ENCODE assay signal across 34 cellular contexts in the genomic region with DNA sequence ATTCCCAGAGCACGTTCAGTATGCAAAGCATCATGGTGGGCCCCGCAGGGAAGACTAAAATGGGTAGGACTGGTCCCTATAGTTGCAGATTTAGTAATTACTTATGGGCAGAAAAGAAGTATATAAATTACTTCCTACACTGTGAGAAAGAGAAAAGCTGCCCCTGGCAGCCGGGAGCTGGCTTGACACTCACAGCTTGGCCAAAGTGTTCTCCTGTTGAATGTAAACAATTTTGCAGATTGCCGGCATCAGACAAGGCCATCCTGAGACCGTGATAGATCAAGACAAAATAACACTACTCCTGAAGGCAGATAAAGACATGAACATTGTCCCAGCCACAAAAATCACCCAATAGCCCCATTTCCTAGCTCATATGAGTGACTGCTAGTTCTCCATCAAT.
"Had no signal": no experiment of that assay in that cellular context is flagged by ENCODE, and none has a peak within 500 bp of the region (broad histone marks: within the 10 kb centered on the region; RNA-seq: fewer than 3 reads in every experiment).

No MANE protein-coding gene starts in this region.

- H3K4me3 Mint-ChIP-seq: activated CD4-positive, alpha-beta memory T cell treated with anti-CD3 and anti-CD28 coated beads, Interleukin-2, amount 10 ng/mL, durations not matched to agents 7 days and 5 days; activated CD8-positive, alpha-beta memory T cell treated with anti-CD3 and anti-CD28 coated beads, Interleukin-2, amount 10 ng/mL, durations not matched to agents 7 days and 5 days; activated naive CD4-positive, alpha-beta T cell treated with anti-CD3 and anti-CD28 coated beads, Interleukin-2, amount 10 ng/mL, durations not matched to agents 7 days and 5 days; activated naive CD8-positive, alpha-beta T cell had no signal

- H3K36me3 ChIP-seq: WERI-Rb-1 had no signal

- H3K36me3 Mint-ChIP-seq: activated CD8-positive, alpha-beta memory T cell treated with anti-CD3 and anti-CD28 coated beads, Interleukin-2, amount 10 ng/mL, durations not matched to agents 7 days and 5 days; activated naive CD4-positive, alpha-beta T cell treated with anti-CD3 and anti-CD28 coated beads, Interleukin-2, amount 10 ng/mL, durations not matched to agents 7 days and 5 days had no signal

- H3K4me3 ChIP-seq: body of pancreas had no signal

- H3K27ac Mint-ChIP-seq: activated CD4-positive, alpha-beta memory T cell treated with anti-CD3 and anti-CD28 coated beads, Interleukin-2, amount 10 ng/mL, durations not matched to agents 7 days and 5 days; activated CD8-positive, alpha-beta memory T cell treated with anti-CD3 and anti-CD28 coated beads, Interleukin-2, amount 10 ng/mL, durations not matched to agents 7 days and 5 days; activated naive CD4-positive, alpha-beta T cell treated with anti-CD3 and anti-CD28 coated beads, Interleukin-2, amount 10 ng/mL, durations not matched to agents 7 days and 5 days; activated naive CD8-positive, alpha-beta T cell had no signal

- H3K27me3 ChIP-seq: body of pancreas had no signal

- H3K9me3 ChIP-seq: body of pancreas had no signal

- H3K9me3 Mint-ChIP-seq: activated CD4-positive, alpha-beta memory T cell treated with anti-CD3 and anti-CD28 coated beads, Interleukin-2, amount 10 ng/mL, durations not matched to agents 7 days and 5 days; activated naive CD4-positive, alpha-beta T cell treated with anti-CD3 and anti-CD28 coated beads, Interleukin-2, amount 10 ng/mL, durations not matched to agents 7 days and 5 days had no signal

- ATAC-seq: activated CD8-positive, alpha-beta memory T cell treated with anti-CD3 and anti-CD28 coated beads, Interleukin-2, amount 10 ng/mL, durations not matched to agents 7 days and 5 days; body of pancreas had no signal

- H3K4me1 Mint-ChIP-seq: activated CD4-positive, alpha-beta memory T cell treated with anti-CD3 and anti-CD28 coated beads, Interleukin-2, amount 10 ng/mL, durations not matched to agents 7 days and 5 days; activated CD8-positive, alpha-beta memory T cell treated with anti-CD3 and anti-CD28 coated beads, Interleukin-2, amount 10 ng/mL, durations not matched to agents 7 days and 5 days; activated naive CD4-positive, alpha-beta T cell treated with anti-CD3 and anti-CD28 coated beads, Interleukin-2, amount 10 ng/mL, durations not matched to agents 7 days and 5 days had no signal

- H3K27me3 Mint-ChIP-seq: activated CD4-positive, alpha-beta memory T cell treated with anti-CD3 and anti-CD28 coated beads, Interleukin-2, amount 10 ng/mL, durations not matched to agents 7 days and 5 days; activated CD8-positive, alpha-beta memory T cell treated with anti-CD3 and anti-CD28 coated beads, Interleukin-2, amount 10 ng/mL, durations not matched to agents 7 days and 5 days; activated naive CD4-positive, alpha-beta T cell treated with anti-CD3 and anti-CD28 coated beads, Interleukin-2, amount 10 ng/mL, durations not matched to agents 7 days and 5 days; activated naive CD8-positive, alpha-beta T cell had no signal

- H3K27ac ChIP-seq: WERI-Rb-1 had no signal

- DNase-seq: activated CD4-positive, alpha-beta memory T cell treated with anti-CD3 and anti-CD28 coated beads, Interleukin-2, amount 10 ng/mL, durations not matched to agents 7 days and 5 days; activated CD4-positive, alpha-beta T cell treated with anti-CD3 and anti-CD28 coated beads for 1 hour; activated CD4-positive, alpha-beta T cell treated with anti-CD3 and anti-CD28 coated beads for 48 hours; activated CD4-positive, CD25-positive, alpha-beta regulatory T cell; activated CD8-positive, alpha-beta memory T cell treated with anti-CD3 and anti-CD28 coated beads for 24 hours; activated CD8-positive, alpha-beta memory T cell treated with anti-CD3 and anti-CD28 coated beads, Interleukin-2, amount 10 ng/mL, durations not matched to agents 7 days and 5 days; activated CD8-positive, alpha-beta memory T cell treated with anti-CD3 and anti-CD28 coated beads, Interleukin-2, amount 50 U/mL, for 48 hours; activated effector memory CD4-positive, alpha-beta T cell treated with Interleukin-2 at 50 U/mL for 16 hours; activated naive CD4-positive, alpha-beta T cell treated with anti-CD3 and anti-CD28 coated beads, Interleukin-2, amount 10 ng/mL, durations not matched to agents 7 days and 5 days; activated T-cell treated with anti-CD3 and anti-CD28 coated beads, Interleukin-2, amount 50 U/mL, for 48 hours; amygdala; Kasumi-1; KG1; MM.1S; MV-4-11; NCI-H1092; NCI-H1417; NCI-H146; NCI-H187; NCI-H2029 treated with DMSO at 0.1 percent for 48 hours; NCI-H2107; NCI-H2171; NCI-H510A; NCI-H526; NCI-H748 treated with DMSO at 0.1 percent for 48 hours; NK-92 treated with Interleukin-12 subunit alpha and Interleukin-12 subunit beta, amount 100 ng/mL, for 24 hours; Right ventricle myocardium superior; SW 1271; T-helper 1 cell; T-helper 2 cell; T-helper 9 cell; WERI-Rb-1 had no signal
